8 cellular contexts compared by ENCODE assay signal in the genomic region with DNA sequence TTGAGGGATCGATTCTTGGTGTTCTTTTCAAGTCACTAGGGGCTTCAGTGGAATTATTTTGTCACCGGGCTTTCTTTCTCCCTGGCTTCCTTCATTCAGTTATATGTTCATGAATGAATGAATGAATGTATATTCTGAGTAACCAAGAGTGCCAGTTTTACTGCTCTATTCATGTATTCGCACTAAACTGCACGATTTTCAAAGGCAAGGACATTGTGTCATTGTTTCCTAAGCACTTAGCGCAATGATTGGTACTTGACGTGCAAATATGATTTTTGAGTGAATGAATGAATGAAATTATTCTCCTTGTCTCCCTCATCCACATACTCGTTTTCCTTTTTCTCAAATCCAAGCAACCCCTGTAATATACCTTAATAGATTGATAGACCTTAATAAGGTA. TPM values are rescaled to one million over a fixed set of nuclear protein-coding genes. Genes with fewer than 3 reads are reported as not detected.
DNase-seq lines count a peak whose midpoint lies in the region; ATAC-seq and TF ChIP-seq lines count a peak whose summit lies in the region.

No MANE protein-coding gene starts in this region.

- H3K36me3 Mint-ChIP-seq in stimulated activated effector memory CD8-positive, alpha-beta T cell treated with anti-CD3 and anti-CD28 coated beads, Interleukin-12 subunit alpha, Interleukin-12 subunit beta, amount 100 ng/mL, for 72 hours, result peaks cover 15% of the 10 kb centered on the region

- H3K4me3 ChIP-seq in right cardiac atrium (ENCODE audit: low read length), result peak overlapping the region; percentile 86

- no peaks in the 10 kb centered on the region for H3K9me3 Mint-ChIP-seq in stimulated activated effector memory CD8-positive, alpha-beta T cell treated with anti-CD3 and anti-CD28 coated beads, Interleukin-12 subunit alpha, Interleukin-12 subunit beta, amount 100 ng/mL, for 72 hours

- WGBS in right cardiac atrium, result 68% methylated on average over 7 of the region's 7 CpGs

- H3K4me1 Mint-ChIP-seq in stimulated activated effector memory CD8-positive, alpha-beta T cell treated with anti-CD3 and anti-CD28 coated beads, Interleukin-12 subunit alpha, Interleukin-12 subunit beta, amount 100 ng/mL, for 72 hours, result peaks cover 19% of the 10 kb centered on the region

- intact Hi-C loops in right cardiac atrium (cut with DNase I), result loop anchor here in 1 of 4 donors (2.0 kb wide), 1 partner anchor 35 kb away; a partner anchor contains a TSS

- H3K9me3 ChIP-seq in right cardiac atrium (ENCODE audit: control insufficient read depth, low read length), result no peaks in the 10 kb centered on the region

- DNase-seq in NCI-H2196 (lab: John Stamatoyannopoulos, UW; ENCODE audit: unreplicated experiment) (peak; percentile 25), NCI-H2196 treated with DMSO at 0.1 percent for 48 hours (lab: John Stamatoyannopoulos, UW; ENCODE audit: unreplicated experiment) (no peak), right cardiac atrium (no peak), dermis blood vessel endothelial cell (no peak), NCI-H2171 treated with DMSO at 0.1 percent for 48 hours (lab: John Stamatoyannopoulos, UW) (no peak), SIG-M5 treated with dmso at 0.1 percent for 504 hours (lab: John Stamatoyannopoulos, UW; ENCODE audit: unreplicated experiment) (no peak)
- no peak for DNase-seq in stimulated activated effector memory CD8-positive, alpha-beta T cell treated with anti-CD3 and anti-CD28 coated beads, Interleukin-12 subunit alpha, Interleukin-12 subunit beta, amount 100 ng/mL, for 72 hours (ENCODE audit: low spot score in 2 of 2)

- no peaks in the 10 kb centered on the region for H3K4me1 ChIP-seq in right cardiac atrium (ENCODE audit: control insufficient read depth, insufficient read depth, low read length)

- H3K27me3 ChIP-seq in right cardiac atrium (ENCODE audit: control insufficient read depth, insufficient read depth), result no peaks in the 10 kb centered on the region

- TF ChIP-seq CTCF in VCaP (conservative IDR thresholded peaks at IDR 0.05), result no peak

- no peak for ATAC-seq in right cardiac atrium
- no peak for ATAC-seq in stimulated activated effector memory CD8-positive, alpha-beta T cell treated with anti-CD3 and anti-CD28 coated beads, Interleukin-12 subunit alpha, Interleukin-12 subunit beta, amount 100 ng/mL, for 72 hours

- peak overlapping the region; percentile 100 for H3K27ac Mint-ChIP-seq in stimulated activated effector memory CD8-positive, alpha-beta T cell treated with anti-CD3 and anti-CD28 coated beads, Interleukin-12 subunit alpha, Interleukin-12 subunit beta, amount 100 ng/mL, for 72 hours

- H3K27ac ChIP-seq in VCaP (peak overlapping the region; percentile 95), right cardiac atrium (ENCODE audit: low read length) (peak overlapping the region; percentile 77)

- peak overlapping the region; percentile 96 for H3K4me3 Mint-ChIP-seq in stimulated activated effector memory CD8-positive, alpha-beta T cell treated with anti-CD3 and anti-CD28 coated beads, Interleukin-12 subunit alpha, Interleukin-12 subunit beta, amount 100 ng/mL, for 72 hours

RNA-seq across cellular contexts. Expression of a gene that starts 0.8 kb away (rescaled TPM):
- 10 to 100 TPM in 2 of 4 donors, 1 to 10 TPM in 2; 8.9 to 14.5 (median 10.5) TPM for total RNA-seq in right cardiac atrium
- polyA plus RNA-seq in right cardiac atrium, result 3.9 TPM
- total RNA-seq in dermis blood vessel endothelial cell, result 3.4 and 3.7 TPM in 2 replicates

RNA-seq across cellular contexts. Expression of a gene that starts 34.8 kb away (rescaled TPM):
- total RNA-seq in right cardiac atrium (100 to 1,000 TPM; 203 to 265 (median 229) TPM), dermis blood vessel endothelial cell (212 and 228 TPM in 2 replicates)
- 354 TPM for polyA plus RNA-seq in right cardiac atrium
